ENCODE assay signal across 18 cellular contexts in the genomic region with DNA sequence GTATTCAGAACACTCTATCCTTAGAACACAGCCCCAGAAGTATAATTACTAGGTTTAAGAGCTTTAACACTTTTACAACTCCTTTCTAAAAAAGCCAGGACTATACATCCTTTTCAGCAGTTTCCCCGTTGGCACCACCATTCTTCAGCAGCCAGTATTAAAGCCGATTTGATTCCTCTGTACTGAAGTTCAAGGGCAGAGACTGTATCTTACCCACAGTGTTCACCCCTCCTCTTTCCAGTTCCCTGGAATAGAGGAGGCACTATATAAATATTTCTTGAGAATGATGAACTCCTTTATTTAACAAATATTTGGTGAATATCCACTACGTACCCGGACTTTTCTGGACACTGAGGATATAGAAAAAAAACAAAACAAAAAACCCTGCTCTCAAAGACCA. TPM values are rescaled to one million over a fixed set of nuclear protein-coding genes. Genes with fewer than 3 reads are reported as not detected.
DNase-seq lines count a peak whose midpoint lies in the region; ATAC-seq and TF ChIP-seq lines count a peak whose summit lies in the region.
"Had no signal": no experiment of that assay in that cellular context is flagged by ENCODE, and none has a peak within 500 bp of the region (broad histone marks: within the 10 kb centered on the region; RNA-seq: fewer than 3 reads in every experiment).

No MANE protein-coding gene starts in this region.

- CTCF ChIA-PET in mammary epithelial cell (lab: Charles Lee; ENCODE audit: low non-redundant PET) = interaction anchor here (0.5 kb wide), 1 partner anchor 64 kb away, joined by 3 read pairs; no protein-coding TSS in a partner anchor

- no peaks in the 10 kb centered on the region for H3K9me3 Mint-ChIP-seq in mesothelial cell of epicardium
- no peaks in the 10 kb centered on the region for H3K9me3 Mint-ChIP-seq in stimulated activated memory B cell treated with anti-CD40 and anti-IgM and Interleukin-4, amounts not matched to agents 10 μg/mL and 1 μg/mL and 100 μg/mL, for 72 hours
- H3K9me3 Mint-ChIP-seq: CD4-positive, CD25-positive, alpha-beta regulatory T cell; CD8-positive, alpha-beta memory T cell; IgD-negative memory B cell had no signal

- peaks cover 92% of the 10 kb centered on the region for H3K79me2 ChIP-seq in mammary epithelial cell (ENCODE audit: insufficient read depth, low read length)

- no peak overlapping the region for H3K9ac ChIP-seq in mammary epithelial cell (ENCODE audit: insufficient read depth, low read length)
- H3K9ac ChIP-seq: GM23248 had no signal

- DNase-seq in heart left ventricle (no peak), right atrium auricular region (ENCODE audit: low spot score) (no peak), mammary epithelial cell (no peak), mesothelial cell of epicardium (ENCODE audit: low spot score in 2 of 2, unreplicated experiment in 2 of 2) (no peak), RKO (ENCODE audit: low spot score) (no peak), NCI-H1436 treated with DMSO at 0.1 percent for 48 hours (lab: John Stamatoyannopoulos, UW) (no peak)
- DNase-seq: ACHN; C1 segment of cervical spinal cord; CD4-positive, CD25-positive, alpha-beta regulatory T cell; CD8-positive, alpha-beta memory T cell; COR-L47; DMS 273 treated with DMSO at 0.1 percent for 48 hours; GM23248; HCEC 1CT had no signal

- 54 to 63% (median 60%) methylated on average over 4 of the region's 4 CpGs for WGBS in heart left ventricle, 4 donors
- WGBS in mammary epithelial cell (ENCODE audit: low coverage, missing lambda C conversion rate) = 78% methylated on average over 4 of the region's 4 CpGs

- peak overlapping the region; percentile 63 for H3K27ac Mint-ChIP-seq in mesothelial cell of epicardium
- H3K27ac Mint-ChIP-seq in stimulated activated memory B cell treated with anti-CD40 and anti-IgM and Interleukin-4, amounts not matched to agents 10 μg/mL and 1 μg/mL and 100 μg/mL, for 72 hours = peak overlapping the region; percentile 25
- H3K27ac Mint-ChIP-seq: CD8-positive, alpha-beta memory T cell; IgD-negative memory B cell had no signal

- no peak overlapping the region for H2AFZ ChIP-seq in mammary epithelial cell (ENCODE audit: low read depth, low read length)
- H2AFZ ChIP-seq: GM23248 had no signal

- H3K4me1 Mint-ChIP-seq in mesothelial cell of epicardium = peaks cover 25% of the 10 kb centered on the region
- H3K4me1 Mint-ChIP-seq in stimulated activated memory B cell treated with anti-CD40 and anti-IgM and Interleukin-4, amounts not matched to agents 10 μg/mL and 1 μg/mL and 100 μg/mL, for 72 hours = peaks cover 49% of the 10 kb centered on the region

- H3K4me1 ChIP-seq in heart left ventricle = peaks cover 0 to 33% (median 11%) of the 10 kb centered on the region in 12 donors
- peaks cover 0 to 25% of the 10 kb centered on the region in 2 donors for H3K4me1 ChIP-seq in right atrium auricular region
- no peaks in the 10 kb centered on the region for H3K4me1 ChIP-seq in mammary epithelial cell (ENCODE audit: insufficient read depth, low read length)
- H3K4me1 ChIP-seq: BE2C had no signal

- TF ChIP-seq CTCF in heart left ventricle (IDR thresholded peaks at IDR 0.05) = no peak
- TF ChIP-seq CTCF in right atrium auricular region (IDR thresholded peaks at IDR 0.05) = no peak
- TF ChIP-seq CTCF in mammary epithelial cell (conservative IDR thresholded peaks at IDR 0.05 in 1 of 2, IDR thresholded peaks at IDR 0.05 in 1 of 2; ENCODE audit: extremely low read depth in 1 of 2, insufficient read depth in 1 of 2, low read depth in 1 of 2, low read length in 2 of 2) = no peak
- TF ChIP-seq CTCF in mesothelial cell of epicardium (IDR thresholded peaks at IDR 0.05; ENCODE audit: unreplicated experiment) = no peak

- intact Hi-C loops in heart left ventricle (cut with DNase I) (no loop called here), mammary epithelial cell (cut with micrococcal nuclease) (no loop called here)

- no peaks in the 10 kb centered on the region for H3K36me3 ChIP-seq in heart left ventricle
- H3K36me3 ChIP-seq in right atrium auricular region = no peaks in the 10 kb centered on the region
- H3K36me3 ChIP-seq in mammary epithelial cell (ENCODE audit: insufficient read depth, low read length) = no peaks in the 10 kb centered on the region
- H3K36me3 ChIP-seq: BE2C had no signal

- BruUV-seq in mammary epithelial cell (replicated peaks; lab: Mats Ljungman, UMichigan) = TSS peak; percentile 3

- peaks cover 6% of the 10 kb centered on the region for H4K20me1 ChIP-seq in mammary epithelial cell (ENCODE audit: insufficient read depth, low read length)

- dilution Hi-C loops in mammary epithelial cell (cut with HindIII; ENCODE audit: low sequenced_read_pairs) = no loop called here

- no peak overlapping the region for H3K4me3 Mint-ChIP-seq in mesothelial cell of epicardium
- no peak overlapping the region for H3K4me3 Mint-ChIP-seq in stimulated activated memory B cell treated with anti-CD40 and anti-IgM and Interleukin-4, amounts not matched to agents 10 μg/mL and 1 μg/mL and 100 μg/mL, for 72 hours
- H3K4me3 Mint-ChIP-seq: CD4-positive, CD25-positive, alpha-beta regulatory T cell; IgD-negative memory B cell had no signal

- ATAC-seq in heart left ventricle = peak in 3 of 4 donors; percentile 47 to 63 (median 47)
- ATAC-seq in stimulated activated memory B cell treated with anti-CD40 and anti-IgM and Interleukin-4, amounts not matched to agents 10 μg/mL and 1 μg/mL and 100 μg/mL, for 72 hours = no peak

- H3K4me2 ChIP-seq in mammary epithelial cell (ENCODE audit: insufficient read depth, low read depth, low read length) = no peak overlapping the region

- TF ChIP-seq POLR2A in heart left ventricle (IDR thresholded peaks at IDR 0.05) = no peak

- no peaks in the 10 kb centered on the region for H3K27me3 Mint-ChIP-seq in mesothelial cell of epicardium (ENCODE audit: low read depth)
- no peaks in the 10 kb centered on the region for H3K27me3 Mint-ChIP-seq in stimulated activated memory B cell treated with anti-CD40 and anti-IgM and Interleukin-4, amounts not matched to agents 10 μg/mL and 1 μg/mL and 100 μg/mL, for 72 hours
- H3K27me3 Mint-ChIP-seq: CD4-positive, CD25-positive, alpha-beta regulatory T cell; CD8-positive, alpha-beta memory T cell; IgD-negative memory B cell had no signal

- H3K27me3 ChIP-seq in heart left ventricle (no peaks in the 10 kb centered on the region), right atrium auricular region (no peaks in the 10 kb centered on the region), mammary epithelial cell (ENCODE audit: insufficient read depth, low read length) (no peaks in the 10 kb centered on the region)
- H3K27me3 ChIP-seq: BE2C had no signal

- H3K4me3 ChIP-seq in heart left ventricle (no peak overlapping the region), right atrium auricular region (no peak overlapping the region), mammary epithelial cell (replicated peaks in 1 of 3; ENCODE audit: insufficient read depth in 1 of 3, low read depth in 2 of 3, low read length in 3 of 3) (no peak overlapping the region)
- H3K4me3 ChIP-seq: GM23248 had no signal

- in situ Hi-C loops in mammary epithelial cell (cut with MboI; ENCODE audit: low sequenced_read_pairs in 2 of 2) = no loop called here

- H3K9me3 ChIP-seq in heart left ventricle (no peaks in the 10 kb centered on the region), right atrium auricular region (no peaks in the 10 kb centered on the region), mammary epithelial cell (replicated peaks; ENCODE audit: insufficient read depth, low read length) (no peaks in the 10 kb centered on the region)
- H3K9me3 ChIP-seq: BE2C had no signal

- H3K36me3 Mint-ChIP-seq in mesothelial cell of epicardium = peaks cover 8% of the 10 kb centered on the region
- peaks cover 16% of the 10 kb centered on the region for H3K36me3 Mint-ChIP-seq in stimulated activated memory B cell treated with anti-CD40 and anti-IgM and Interleukin-4, amounts not matched to agents 10 μg/mL and 1 μg/mL and 100 μg/mL, for 72 hours

- H3K27ac ChIP-seq in heart left ventricle = no peak overlapping the region
- no peak overlapping the region for H3K27ac ChIP-seq in right atrium auricular region
- no peak overlapping the region for H3K27ac ChIP-seq in mammary epithelial cell (ENCODE audit: insufficient read depth, low read depth, low read length)
- H3K27ac ChIP-seq: GM23248, HL-60 had no signal

RNA-seq across cellular contexts. Expression of a gene that starts 15.8 kb away (rescaled TPM):
- total RNA-seq in heart left ventricle (10 to 100 TPM; 15.3 to 64.9 (median 56.0) TPM), right atrium auricular region (10 to 100 TPM; 14.5 to 18.9 TPM), mammary epithelial cell (100 to 1,000 TPM in 1 of 2 donors, 10 to 100 TPM in 1; 26.2 to 157 TPM), mesothelial cell of epicardium (154 to 158 TPM (median 154 TPM) in 3 replicates)
- polyA plus RNA-seq in heart left ventricle (10 to 100 TPM; 20.5 to 25.0 TPM), mammary epithelial cell (22.7 TPM)
- polyA minus RNA-seq in mammary epithelial cell = 16.2 TPM
